In the genomic region with DNA sequence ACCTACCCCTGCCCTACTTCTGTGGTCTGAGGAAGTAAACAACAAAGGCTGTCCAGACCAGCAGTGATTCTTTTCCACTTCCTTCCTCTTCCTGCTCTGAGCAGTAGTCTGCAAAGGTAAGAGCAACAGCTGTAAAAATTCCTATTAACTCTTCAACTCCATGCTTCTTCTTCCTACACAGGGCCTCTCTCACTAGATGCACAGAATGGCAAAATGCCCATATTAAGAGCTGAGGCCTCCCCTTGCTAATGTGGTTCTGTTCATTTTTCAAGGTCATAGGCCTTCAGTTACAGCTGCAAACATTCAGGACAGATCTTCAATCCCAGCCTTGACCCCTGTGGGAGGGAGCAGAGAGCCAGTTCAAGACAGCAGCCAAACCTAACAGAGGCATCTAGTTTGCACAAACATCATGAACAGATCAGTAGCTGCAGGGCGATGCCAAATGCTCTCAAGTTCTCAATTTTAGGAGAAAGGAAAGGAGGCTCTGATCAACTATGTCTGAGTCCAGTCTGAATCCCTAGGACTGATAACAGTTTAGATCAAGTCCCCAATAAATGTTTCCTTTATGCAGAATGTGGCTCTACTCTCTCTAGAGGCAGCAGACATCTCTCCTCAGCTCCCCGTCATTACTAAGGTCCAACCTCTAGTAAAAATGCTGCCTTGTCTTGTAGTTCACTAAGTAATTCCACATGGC, we compare ENCODE assay signal across 15 cellular contexts. TPM values are rescaled to one million over a fixed set of nuclear protein-coding genes. Genes with fewer than 3 reads are reported as not detected.
DNase-seq lines count a peak whose midpoint lies in the region; ATAC-seq and TF ChIP-seq lines count a peak whose summit lies in the region.
"Had no signal": no experiment of that assay in that cellular context is flagged by ENCODE, and none has a peak within 500 bp of the region (broad histone marks: within the 10 kb centered on the region; RNA-seq: fewer than 3 reads in every experiment).

No MANE protein-coding gene starts in this region.

- no peaks in the 10 kb centered on the region for H3K9me3 Mint-ChIP-seq in neural crest cell
- H3K9me3 Mint-ChIP-seq: activated T-helper 1 cell treated with anti-CD3 and anti-CD28 coated beads, Interleukin-12 subunit alpha, Interleukin-12 subunit beta, Interleukin-2, Interleukin-4 antibody, amounts not matched to agents 30 ng/mL and 10 ng/mL and 1 ng/mL, durations not matched to agents 14 hours and 24 hours and 36 hours; naive thymus-derived CD4-positive, alpha-beta T cell had no signal

- H3K9me3 ChIP-seq in heart right ventricle (no peaks in the 10 kb centered on the region), aorta (ENCODE audit: control insufficient read depth, low read length) (no peaks in the 10 kb centered on the region)
- H3K9me3 ChIP-seq: tibial nerve had no signal

- peaks cover 4 to 69% (median 54%) of the 10 kb centered on the region in 9 donors for H3K4me1 ChIP-seq in heart right ventricle
- H3K4me1 ChIP-seq in aorta (ENCODE audit: control insufficient read depth in 1 of 2, insufficient read depth in 2 of 2, low read length in 2 of 2) = peaks cover 3 to 11% of the 10 kb centered on the region in 2 donors

- no peak overlapping the region for H3K4me3 ChIP-seq in heart right ventricle
- H3K4me3 ChIP-seq in aorta (ENCODE audit: low read length in 2 of 2) = no peak overlapping the region
- H3K4me3 ChIP-seq: tibial nerve had no signal

- H3K4me1 Mint-ChIP-seq in neural crest cell = peaks cover 6% of the 10 kb centered on the region

- H3K27me3 ChIP-seq in heart right ventricle = no peaks in the 10 kb centered on the region
- no peaks in the 10 kb centered on the region for H3K27me3 ChIP-seq in aorta (ENCODE audit: control insufficient read depth in 1 of 2, insufficient read depth in 2 of 2, low read length in 1 of 2)
- H3K27me3 ChIP-seq: tibial nerve had no signal

- no peak for TF ChIP-seq CTCF in heart right ventricle (IDR thresholded peaks at IDR 0.05)
- TF ChIP-seq CTCF in neural crest cell (conservative IDR thresholded peaks at IDR 0.05) = no peak

- intact Hi-C loops in Right ventricle myocardium superior (cut with DNase I) = no loop called here
- intact Hi-C loops in cardiac septum (cut with DNase I) = no loop called here
- intact Hi-C loops in heart right ventricle (cut with DNase I) = loop anchor here in 2 of 10 donors (5.0 to 10.0 kb wide), 2 partner anchors 85 to 102 kb away; no protein-coding TSS in a partner anchor
- intact Hi-C loops in aorta (cut with DNase I) = no loop called here

- no peak overlapping the region for H3K4me3 Mint-ChIP-seq in neural crest cell
- H3K4me3 Mint-ChIP-seq: activated T-helper 1 cell treated with anti-CD3 and anti-CD28 coated beads, Interleukin-12 subunit alpha, Interleukin-12 subunit beta, Interleukin-2, Interleukin-4 antibody, amounts not matched to agents 30 ng/mL and 10 ng/mL and 1 ng/mL, durations not matched to agents 14 hours and 24 hours and 36 hours; naive thymus-derived CD4-positive, alpha-beta T cell had no signal

- peaks cover 5% of the 10 kb centered on the region for H3K36me3 Mint-ChIP-seq in neural crest cell (ENCODE audit: low read depth)

- no peaks in the 10 kb centered on the region for H3K27me3 Mint-ChIP-seq in neural crest cell (ENCODE audit: low read depth)
- H3K27me3 Mint-ChIP-seq: naive thymus-derived CD4-positive, alpha-beta T cell had no signal

- DNase-seq in Right ventricle myocardium superior = peak; percentile 55
- DNase-seq in cardiac septum (ENCODE audit: low spot score) = no peak
- DNase-seq in heart right ventricle = peak; percentile 23 to 59
- no peak for DNase-seq in neural crest cell (ENCODE audit: low read depth, low spot score)
- DNase-seq in aorta = no peak
- DNase-seq in NCI-H1436 treated with DMSO at 0.1 percent for 48 hours (lab: John Stamatoyannopoulos, UW) = no peak
- DNase-seq: naive thymus-derived CD4-positive, alpha-beta T cell; NCI-H1048; NCI-H345; small intestine; SW 1271 had no signal

- H3K27ac Mint-ChIP-seq in neural crest cell (ENCODE audit: unreplicated experiment) = peak overlapping the region; percentile 7
- H3K27ac Mint-ChIP-seq: activated T-helper 1 cell treated with anti-CD3 and anti-CD28 coated beads, Interleukin-12 subunit alpha, Interleukin-12 subunit beta, Interleukin-2, Interleukin-4 antibody, amounts not matched to agents 30 ng/mL and 10 ng/mL and 1 ng/mL, durations not matched to agents 14 hours and 24 hours and 36 hours had no signal

- WGBS in heart right ventricle, 2 donors = 52 to 79% methylated on average over 2 of the region's 2 CpGs
- 14% methylated on average over 2 of the region's 2 CpGs for WGBS in aorta, 2 donors

- H3K27ac ChIP-seq in heart right ventricle = peak overlapping the region in 7 of 10 donors; percentile 6 to 59 (median 27)
- peak overlapping the region; percentile 55 to 82 for H3K27ac ChIP-seq in aorta (ENCODE audit: low read depth in 1 of 2, low read length in 2 of 2)

- H3K36me3 ChIP-seq in heart right ventricle = peaks cover 0 to 49% (median 16%) of the 10 kb centered on the region in 9 donors
- H3K36me3 ChIP-seq in aorta (ENCODE audit: control insufficient read depth in 1 of 2, insufficient read depth in 2 of 2, low read length in 1 of 2) = peaks cover 6% of the 10 kb centered on the region in 2 donors

- ATAC-seq in Right ventricle myocardium superior (ENCODE audit: poor library complexity) (peak; percentile 78), heart right ventricle (peak; percentile 60 to 86 (median 73)), aorta (ENCODE audit: low FRiP score) (peak; percentile 45), HG03469 (IDR thresholded peaks at IDR 0.05; ENCODE audit: unreplicated experiment) (no peak), GM21529 (IDR thresholded peaks at IDR 0.05; ENCODE audit: unreplicated experiment) (no peak)
- ATAC-seq: naive thymus-derived CD4-positive, alpha-beta T cell had no signal

RNA-seq across cellular contexts. Expression of gene SLC40A1, which starts 20.9 kb away (rescaled TPM):
- total RNA-seq in Right ventricle myocardium superior (48.2 TPM), cardiac septum (30.3 TPM), heart right ventricle (10 to 100 TPM; 31.1 to 93.9 (median 47.9) TPM), neural crest cell (2.0 and 2.6 TPM in 2 replicates), aorta (10 to 100 TPM; 48.8 to 95.6 TPM)
- polyA plus RNA-seq in heart right ventricle (10 to 100 TPM in 1 of 2 donors, 1 to 10 TPM in 1; 9.4 to 15.1 TPM), aorta (100 to 1,000 TPM; 110 to 170 TPM)

Comparison
In these comparisons a context has a peak if more than half of its experiments do, and no peak if none do; other contexts are left out.
1. DNase-seq: peak in Right ventricle myocardium superior (single experiment) and heart right ventricle (2 of 2); none in cardiac septum (single experiment), neural crest cell (single experiment), aorta (0 of 2) and NCI-H1436 treated with DMSO at 0.1 percent for 48 hours (single experiment).
2. ATAC-seq: peak in Right ventricle myocardium superior (single experiment), heart right ventricle (8 of 8) and aorta (single experiment); none in HG03469 (single experiment) and GM21529 (single experiment).